ENCODE assay signal across 18 cellular contexts in genomic region chr3:50147861-50148260, GRCh38. TPM values are rescaled to one million over a fixed set of nuclear protein-coding genes. Genes with fewer than 3 reads are reported as not detected.
DNase-seq lines count a peak whose midpoint lies in the region; ATAC-seq and TF ChIP-seq lines count a peak whose summit lies in the region.
"Had no signal": no experiment of that assay in that cellular context is flagged by ENCODE, and none has a peak within 500 bp of the region (broad histone marks: within the 10 kb centered on the region; RNA-seq: fewer than 3 reads in every experiment).

No MANE protein-coding gene starts in this region.

- H3K4ac ChIP-seq in IMR-90 (ENCODE audit: low read depth, low read length) (no peak overlapping the region), mesendoderm (ENCODE audit: low read depth, low read length) (peak overlapping the region; percentile 59)

- H2AFZ ChIP-seq in IMR-90 (replicated peaks; ENCODE audit: low read length, poor library complexity), result no peak overlapping the region

- no peaks in the 10 kb centered on the region for H3K79me2 ChIP-seq in mesendoderm (ENCODE audit: control insufficient read depth, insufficient read depth, low read length)

- H4K5ac ChIP-seq in IMR-90 (ENCODE audit: low read depth, low read length), result no peak overlapping the region
- H4K5ac ChIP-seq in mesendoderm (ENCODE audit: low read length), result no peak overlapping the region

- H3K9ac ChIP-seq in IMR-90 (ENCODE audit: low read depth, low read length) (no peak overlapping the region), mesendoderm (ENCODE audit: low read length) (no peak overlapping the region)
- H3K9ac ChIP-seq: KMS-11 had no signal

- peak; percentile 55 for ATAC-seq in IMR-90 (ENCODE audit: low read depth)
- ATAC-seq in GM19351 (IDR thresholded peaks at IDR 0.05; ENCODE audit: unreplicated experiment), result no peak

- H3K36me3 ChIP-seq in IMR-90 (ENCODE audit: control insufficient read depth, insufficient read depth, low read length) (no peaks in the 10 kb centered on the region), esophagus squamous epithelium (no peaks in the 10 kb centered on the region), mesendoderm (ENCODE audit: control insufficient read depth, insufficient read depth, low read length) (no peaks in the 10 kb centered on the region)
- H3K36me3 ChIP-seq: MG63 had no signal

- H3K27ac ChIP-seq in IMR-90 (ENCODE audit: insufficient read depth, low read length), result no peak overlapping the region
- peak overlapping the region; percentile 3 to 72 (median 59) for H3K27ac ChIP-seq in esophagus squamous epithelium
- no peak overlapping the region for H3K27ac ChIP-seq in mesendoderm (ENCODE audit: low read depth, low read length)
- H3K27ac ChIP-seq: KMS-11 had no signal

- no peak for TF ChIP-seq POLR2A in IMR-90 (IDR thresholded peaks at IDR 0.05; ENCODE audit: low read depth, low read length)
- no peak for TF ChIP-seq POLR2A in esophagus squamous epithelium (IDR thresholded peaks at IDR 0.05)

- H3K9me3 ChIP-seq in IMR-90 (ENCODE audit: control insufficient read depth, insufficient read depth, low read length) (no peaks in the 10 kb centered on the region), esophagus squamous epithelium (no peaks in the 10 kb centered on the region)
- H3K9me3 ChIP-seq: MG63 had no signal

- CTCF ChIA-PET in IMR-90 (lab: Yijun Ruan, JAX), result no interaction called here

- intact Hi-C loops in IMR-90 (cut with micrococcal nuclease) (no loop called here), esophagus squamous epithelium (cut with DNase I) (no loop called here)

- peaks cover 10% of the 10 kb centered on the region for H3K9me1 ChIP-seq in IMR-90 (ENCODE audit: insufficient read depth, low read length)

- H2BK15ac ChIP-seq in IMR-90 (ENCODE audit: low read depth, low read length), result no peak overlapping the region
- no peak overlapping the region for H2BK15ac ChIP-seq in mesendoderm (replicated peaks; ENCODE audit: low read depth)

- DNase-seq in AG08395 (ENCODE audit: low spot score), result peak; percentile 58
- peak; percentile 37 for DNase-seq in IMR-90
- DNase-seq in esophagus squamous epithelium (lab: John Stamatoyannopoulos, UW), result no peak
- DNase-seq in mesendoderm, result no peak
- no peak for DNase-seq in NCI-H2227 treated with DMSO at 0.1 percent for 48 hours (lab: John Stamatoyannopoulos, UW)
- DNase-seq in activated naive CD4-positive, alpha-beta T cell treated with anti-CD3 and anti-CD28 coated beads, Interleukin-2, amount 50 U/mL, for 16 hours, result no peak
- DNase-seq in ACHN, result no peak
- DNase-seq: CD4-positive, alpha-beta T cell; DMS79; GDM1; MG63; NCI-H1092 treated with DMSO at 0.1 percent for 48 hours; NCI-H1694; NCI-H446 had no signal

- 40% methylated on average over 2 of the region's 6 CpGs; no CpG with 5 or more reads in 1 of the 2 experiments for WGBS in IMR-90 (ENCODE audit: extremely low coverage in 2 of 2, insufficient read length in 1 of 2), 2 experiments
- WGBS in esophagus squamous epithelium, 2 donors, result 38 to 43% methylated on average over 1 to 2 of the region's 6 CpGs
- no CpG with 5 or more reads among the region's 6 CpGs for WGBS in mesendoderm (ENCODE audit: extremely low coverage, insufficient coverage, low lambda C conversion rate)

- POLR2A ChIA-PET in IMR-90 (lab: Charles Lee; ENCODE audit: unreplicated experiment), result interaction anchor here (0.6 kb wide), 1 partner anchor 41 kb away, joined by 10 read pairs; no protein-coding TSS in a partner anchor

- H2AK5ac ChIP-seq in IMR-90 (ENCODE audit: low read depth, low read length) (no peak overlapping the region; the same call in 1 of the 2 replicates), mesendoderm (ENCODE audit: low read length) (no peak overlapping the region)

- no peak overlapping the region; the same call in 1 of the 2 replicates for H4K91ac ChIP-seq in IMR-90 (ENCODE audit: insufficient read depth, low read depth, low read length)

- H3K4me3 ChIP-seq in IMR-90 (ENCODE audit: insufficient read depth, low read depth, low read length), result no peak overlapping the region
- H3K4me3 ChIP-seq in esophagus squamous epithelium, result no peak overlapping the region
- no peak overlapping the region for H3K4me3 ChIP-seq in mesendoderm (ENCODE audit: low read length)
- H3K4me3 ChIP-seq: MG63 had no signal

- no peak overlapping the region for H2BK120ac ChIP-seq in IMR-90 (ENCODE audit: low read depth, low read length)
- no peak overlapping the region for H2BK120ac ChIP-seq in mesendoderm (ENCODE audit: low read depth, low read length)

- H2BK5ac ChIP-seq in IMR-90 (ENCODE audit: low read depth, low read length, poor library complexity, severe bottlenecking), result no peak overlapping the region
- no peak overlapping the region for H2BK5ac ChIP-seq in mesendoderm (ENCODE audit: low read length)

- H3K56ac ChIP-seq in IMR-90 (ENCODE audit: extremely low read depth, insufficient read depth, low read length) (no peak overlapping the region), mesendoderm (ENCODE audit: low read length) (no peak overlapping the region)

- TF ChIP-seq RAD21 in IMR-90 (IDR thresholded peaks at IDR 0.05; ENCODE audit: low read length), result no peak

- H3K27me3 ChIP-seq in IMR-90 (ENCODE audit: control insufficient read depth, insufficient read depth, low read length) (no peaks in the 10 kb centered on the region), esophagus squamous epithelium (no peaks in the 10 kb centered on the region), mesendoderm (ENCODE audit: insufficient read depth, low read length, poor library complexity) (no peaks in the 10 kb centered on the region)
- H3K27me3 ChIP-seq: MG63 had no signal

- peaks cover 8% of the 10 kb centered on the region for H3K4me1 ChIP-seq in IMR-90 (ENCODE audit: control insufficient read depth, insufficient read depth, low read length)
- peaks cover 41 to 87% (median 63%) of the 10 kb centered on the region in 3 donors for H3K4me1 ChIP-seq in esophagus squamous epithelium
- peaks cover 10% of the 10 kb centered on the region for H3K4me1 ChIP-seq in mesendoderm (ENCODE audit: control insufficient read depth, low read depth, low read length)

- H4K8ac ChIP-seq in IMR-90 (ENCODE audit: low read depth in 2 of 2, low read length in 2 of 2) (no peak overlapping the region), mesendoderm (ENCODE audit: low read depth, low read length) (no peak overlapping the region)

- H4K20me1 ChIP-seq in IMR-90 (ENCODE audit: insufficient read depth, low read length), result no peaks in the 10 kb centered on the region

- H3K23ac ChIP-seq in IMR-90 (ENCODE audit: low read depth, low read length), result no peak overlapping the region
- no peak overlapping the region for H3K23ac ChIP-seq in mesendoderm (ENCODE audit: low read length)

- dilution Hi-C loops in IMR-90 (cut with HindIII; ENCODE audit: low sequenced_read_pairs, unreplicated experiment), result no loop called here

- no peak overlapping the region for H2BK20ac ChIP-seq in IMR-90 (ENCODE audit: low read depth, low read length)

- H3K4me2 ChIP-seq in IMR-90 (ENCODE audit: low read depth, low read length) (no peak overlapping the region), mesendoderm (ENCODE audit: low read length) (no peak overlapping the region)
- H3K4me2 ChIP-seq: KMS-11 had no signal

- TF ChIP-seq CTCF in IMR-90 (conservative IDR thresholded peaks at IDR 0.05; ENCODE audit: low read depth, low read length) (no peak), esophagus squamous epithelium (IDR thresholded peaks at IDR 0.05) (no peak)

- H3K18ac ChIP-seq in IMR-90 (ENCODE audit: low read depth, low read length) (no peak overlapping the region), mesendoderm (ENCODE audit: low read length) (no peak overlapping the region)

- peak overlapping the region; percentile 11 for H2AK9ac ChIP-seq in IMR-90 (replicated peaks; ENCODE audit: low read depth, low read length, poor library complexity)

- no peak overlapping the region for H3K14ac ChIP-seq in IMR-90 (replicated peaks; ENCODE audit: low read depth, low read length)

- no peaks in the 10 kb centered on the region for H3K79me1 ChIP-seq in IMR-90 (ENCODE audit: low read depth in 1 of 2, low read length in 2 of 2)
- H3K79me1 ChIP-seq in mesendoderm (ENCODE audit: low read length), result no peaks in the 10 kb centered on the region

- BruUV-seq in IMR-90 (replicated peaks; lab: Mats Ljungman, UMichigan), result no TSS peak

- in situ Hi-C loops in IMR-90 (cut with MboI; ENCODE audit: low sequenced_read_pairs) (no loop called here), ACHN (cut with HindIII; ENCODE audit: low pct_ligation_motif_present, low pct_unique_long_range_greater_than_20kb, low sequenced_read_pairs) (no loop called here)

TF ChIP-seq in IMR-90, 13 proteins besides CTCF, POLR2A, EP300 and RAD21 (continues in another document):
- no peak for TF ChIP-seq MAZ (IDR thresholded peaks at IDR 0.05; ENCODE audit: borderline replicate concordance, low read depth, low read length)
- no peak for TF ChIP-seq MXI1 (IDR thresholded peaks at IDR 0.05; ENCODE audit: borderline replicate concordance, low read depth, low read length)

RNA-seq across cellular contexts. Expression of gene SEMA3F, which starts 7.3 kb away (rescaled TPM):
- total RNA-seq in IMR-90 (2012; rRNA removed) (7.3 and 9.2 TPM in 2 replicates), esophagus squamous epithelium (100 to 1,000 TPM in 3 of 4 donors, 10 to 100 TPM in 1; 56.8 to 146 (median 109) TPM)
- polyA plus RNA-seq in IMR-90 (2012; rRNA removed), result 23.3 and 26.7 TPM in 2 replicates
- 18.0 and 30.3 TPM in 2 replicates for polyA plus RNA-seq in IMR-90 (2012; cell fraction: cytosol; rRNA removed)
- polyA plus RNA-seq in IMR-90 (2012; cell fraction: nucleus; rRNA removed; ENCODE audit: low replicate concordance), result 18.6 and 46.8 TPM in 2 replicates
- polyA plus RNA-seq in mesendoderm (2013, experiment 1 of 2), result 24.7 TPM
- 23.0 TPM for polyA plus RNA-seq in mesendoderm (2013, experiment 2 of 2)

RNA-seq across cellular contexts. Expression of gene GNAT1, which starts 43.5 kb away (rescaled TPM):
- total RNA-seq in IMR-90 (2012; rRNA removed), result not detected in 2 replicates
- 0.04 TPM in 1 of 2 replicates, not detected in the other for polyA plus RNA-seq in IMR-90 (2012; rRNA removed)
- polyA plus RNA-seq in IMR-90 (2012; cell fraction: cytosol; rRNA removed), result not detected in 2 replicates
- 0.08 and 0.13 TPM in 2 replicates for polyA plus RNA-seq in IMR-90 (2012; cell fraction: nucleus; rRNA removed; ENCODE audit: low replicate concordance)
- total RNA-seq in esophagus squamous epithelium, result not detected
- polyA plus RNA-seq in mesendoderm (2013, experiment 1 of 2), result 0.04 TPM
- 0.01 TPM for polyA plus RNA-seq in mesendoderm (2013, experiment 2 of 2)
- total RNA-seq: A172, RPMI7951 had no signal

RNA-seq across cellular contexts. Expression of gene SLC38A3, which starts 57.2 kb away (rescaled TPM):
- total RNA-seq in IMR-90 (2012; rRNA removed) (0.36 TPM in 1 of 2 replicates, not detected in the other), esophagus squamous epithelium (not detected)
- polyA plus RNA-seq in IMR-90 (2012; rRNA removed), result 0.12 and 0.36 TPM in 2 replicates
- polyA plus RNA-seq in IMR-90 (2012; cell fraction: cytosol; rRNA removed), result 0.04 and 0.15 TPM in 2 replicates
- polyA plus RNA-seq in IMR-90 (2012; cell fraction: nucleus; rRNA removed; ENCODE audit: low replicate concordance), result 0.37 and 0.78 TPM in 2 replicates
- 0.48 TPM for polyA plus RNA-seq in mesendoderm (2013, experiment 1 of 2)
- polyA plus RNA-seq in mesendoderm (2013, experiment 2 of 2), result 0.42 TPM
- total RNA-seq: A172, RPMI7951 had no signal

RNA-seq across cellular contexts. Expression of gene RBM5, which starts 59.1 kb away (rescaled TPM):
- total RNA-seq in IMR-90 (2012; rRNA removed) (121 and 122 TPM in 2 replicates), esophagus squamous epithelium (100 to 1,000 TPM in 2 of 4 donors, 10 to 100 TPM in 2; 60.1 to 197 (median 107) TPM)
- polyA plus RNA-seq in IMR-90 (2012; rRNA removed), result 143 and 155 TPM in 2 replicates
- 28.3 and 37.6 TPM in 2 replicates for polyA plus RNA-seq in IMR-90 (2012; cell fraction: cytosol; rRNA removed)
- 374 and 1,169 TPM in 2 replicates for polyA plus RNA-seq in IMR-90 (2012; cell fraction: nucleus; rRNA removed; ENCODE audit: low replicate concordance)
- 49.1 TPM for polyA plus RNA-seq in mesendoderm (2013, experiment 1 of 2)
- polyA plus RNA-seq in mesendoderm (2013, experiment 2 of 2), result 46.8 TPM

Comparison
In these comparisons a context has a peak if more than half of its experiments do, and no peak if none do; other contexts are left out.
1. DNase-seq: peak in AG08395 (single experiment) and IMR-90 (single experiment); none in esophagus squamous epithelium (single experiment), mesendoderm (single experiment), NCI-H2227 treated with DMSO at 0.1 percent for 48 hours (single experiment), activated naive CD4-positive, alpha-beta T cell treated with anti-CD3 and anti-CD28 coated beads, Interleukin-2, amount 50 U/mL, for 16 hours (single experiment) and ACHN (single experiment).
2. H3K27ac ChIP-seq: peak in esophagus squamous epithelium (4 of 4); none in IMR-90 (single experiment) and mesendoderm (single experiment).